ENCODE assay signal across 21 cellular contexts in the genomic region with DNA sequence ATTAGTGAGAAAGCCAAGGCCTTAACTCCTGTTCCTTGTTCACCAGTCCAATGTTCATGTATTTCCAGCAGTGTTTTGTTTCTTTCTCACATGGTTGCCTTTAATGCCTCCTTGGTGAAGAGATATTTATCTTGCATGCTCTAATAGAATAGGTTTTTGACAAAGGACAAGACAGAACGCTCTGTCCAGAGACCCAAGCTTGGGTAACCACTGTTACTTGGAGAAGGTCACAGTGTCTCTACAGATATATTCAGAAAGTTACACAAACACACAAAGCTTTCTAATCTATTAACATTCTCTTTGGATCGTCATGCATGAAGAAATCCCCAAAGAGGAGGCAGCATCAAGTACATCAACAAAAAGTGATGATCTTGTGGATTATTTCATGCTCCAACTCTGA. TPM values are rescaled to one million over a fixed set of nuclear protein-coding genes. Genes with fewer than 3 reads are reported as not detected.
"Had no signal": no experiment of that assay in that cellular context is flagged by ENCODE, and none has a peak within 500 bp of the region (broad histone marks: within the 10 kb centered on the region; RNA-seq: fewer than 3 reads in every experiment).

No MANE protein-coding gene starts in this region.

- H3K4me1 ChIP-seq: colonic mucosa, upper lobe of right lung had no signal

- H3K9me3 ChIP-seq: colonic mucosa, heart left ventricle, pancreas, prostate gland, tibial nerve, upper lobe of right lung had no signal

- H3K36me3 ChIP-seq: colonic mucosa, heart left ventricle, pancreas, prostate gland, tibial nerve, upper lobe of right lung had no signal

- DNase-seq: caudate nucleus; colonic mucosa; effector CD4-positive, alpha-beta T cell; endodermal cell; foreskin melanocyte; heart left ventricle; hippocampal formation; occipital lobe; pancreas; stimulated activated CD4-positive, alpha-beta T cell treated with anti-CD3 and anti-CD28 coated beads, Interleukin-2, amount 100 ng/mL, for 24 hours; stimulated activated naive CD8-positive, alpha-beta T cell treated with anti-CD3 and anti-CD28 coated beads, Interleukin-15, Interleukin-2, amounts not matched to agents 100 U/mL and 50 U/mL, for 24 hours; upper lobe of right lung had no signal

- ATAC-seq: heart left ventricle; left lobe of liver; natural killer cell treated with Interleukin-12 subunit alpha and Interleukin-12 subunit beta and Interleukin-15 and Interleukin-18, amount 100 ng/mL, for 72 hours; pancreas; sciatic nerve; stimulated activated naive CD8-positive, alpha-beta T cell treated with anti-CD3 and anti-CD28 coated beads, Interleukin-15, Interleukin-2, amounts not matched to agents 100 U/mL and 50 U/mL, for 24 hours; upper lobe of right lung had no signal

- H3K27ac ChIP-seq: colonic mucosa, skin epidermis, upper lobe of right lung had no signal

- H3K4me3 ChIP-seq: colonic mucosa, heart left ventricle, pancreas, prostate gland, skin epidermis, tibial nerve, upper lobe of right lung had no signal

- H3K27me3 ChIP-seq: colonic mucosa, heart left ventricle, pancreas, tibial nerve, upper lobe of right lung had no signal

RNA-seq across cellular contexts. Expression of a gene that starts 33.1 kb away (rescaled TPM):
- total RNA-seq: dermis microvascular lymphatic vessel endothelial cell; endothelial cell of umbilical vein; glomerular endothelial cell; natural killer cell treated with Interleukin-12 subunit alpha and Interleukin-12 subunit beta and Interleukin-15 and Interleukin-18, amount 100 ng/mL, for 72 hours had no signal
